Comparison of ENCODE assay signal across 8 cellular contexts in genomic region chr19:33373701-33374405, GRCh38. TPM values are rescaled to one million over a fixed set of nuclear protein-coding genes. Genes with fewer than 3 reads are reported as not detected.
DNase-seq lines count a peak whose midpoint lies in the region; ATAC-seq and TF ChIP-seq lines count a peak whose summit lies in the region.

TSS of gene CEBPG (plus strand) at chr19:33373709. CDS start at chr19:33379240, 5,531 bp downstream.

- H3K4me1 ChIP-seq in OCI-LY3 (ENCODE audit: low read length) (peaks cover 24% of the 10 kb centered on the region), ovary (ENCODE audit: insufficient read depth) (peaks cover 4% of the 10 kb centered on the region)

- H3K9me3 ChIP-seq in OCI-LY3 (ENCODE audit: insufficient read depth, low read length), result no peaks in the 10 kb centered on the region
- no peaks in the 10 kb centered on the region for H3K9me3 ChIP-seq in ovary

- peak within 1 kb of the TSS; percentile 50; the same call in 1 of the 2 replicates for H2AFZ ChIP-seq in OCI-LY3 (ENCODE audit: low read depth, low read length)

- H3K4me2 ChIP-seq in OCI-LY3 (ENCODE audit: low read length), result peak within 1 kb of the TSS; percentile 94

- peak within 1 kb of the TSS; percentile 98 for H3K4me3 ChIP-seq in OCI-LY3 (ENCODE audit: low read length)
- H3K4me3 ChIP-seq in ovary, result peak within 1 kb of the TSS; percentile 79

- TF ChIP-seq CTCF in OCI-LY3 (IDR thresholded peaks at IDR 0.05; ENCODE audit: low read depth, low read length) (peak; percentile 10; the same call in 1 of the 2 replicates), ovary (IDR thresholded peaks at IDR 0.05) (peak in 1 of 3 donors; percentile 17)

- peaks cover 53% of the 10 kb centered on the region for H3K79me2 ChIP-seq in OCI-LY3 (ENCODE audit: low read length)

- H4K20me1 ChIP-seq in OCI-LY3 (ENCODE audit: insufficient read depth, low read length), result peaks cover 47% of the 10 kb centered on the region

- WGBS in ovary, 3 donors, result 0 to 1% (median 0%) methylated on average over 60 to 96 of the region's 96 CpGs

- peak; percentile 49 for ATAC-seq in HG03175 (IDR thresholded peaks at IDR 0.05; ENCODE audit: unreplicated experiment)

- TF ChIP-seq EP300 in ovary (IDR thresholded peaks at IDR 0.05), result no peak

- intact Hi-C loops in ovary (cut with DNase I), result loop anchor here in 1 of 4 donors (1.0 kb wide), 1 partner anchor 72 kb away; the partner anchor contains the start of gene CEBPA

- H3K36me3 ChIP-seq in OCI-LY3 (replicated peaks; ENCODE audit: low read depth, low read length) (peaks cover 21% of the 10 kb centered on the region), ovary (no peaks in the 10 kb centered on the region)

- TF ChIP-seq POLR2A in GM19099 (IDR thresholded peaks at IDR 0.05; ENCODE audit: extremely low read depth, insufficient read length, low read depth), result peak; percentile 88
- peak; percentile 87 for TF ChIP-seq POLR2A in ovary (IDR thresholded peaks at IDR 0.05)

- DNase-seq in COR-L47 (lab: John Stamatoyannopoulos, UW) (peak; percentile 48), germinal center (ENCODE audit: low spot score) (peak; percentile 82), ovary (peak; percentile 48 to 76 (median 67)), HuH-7 (ENCODE audit: low spot score) (no peak)
- peak; percentile 71 for DNase-seq in activated naive CD4-positive, alpha-beta T cell treated with Interleukin-2 at 50 U/mL for 16 hours

- H3K27ac ChIP-seq in OCI-LY3 (ENCODE audit: low read length), result peak within 1 kb of the TSS; percentile 86
- H3K27ac ChIP-seq in ovary, result peak within 1 kb of the TSS; percentile 92 to 95

- H3K9ac ChIP-seq in OCI-LY3 (ENCODE audit: low read length), result peak within 1 kb of the TSS; percentile 96

- peaks cover 2% of the 10 kb centered on the region; the same call in 1 of the 2 replicates for H3K27me3 ChIP-seq in OCI-LY3 (ENCODE audit: low read depth, low read length)
- no peaks in the 10 kb centered on the region for H3K27me3 ChIP-seq in ovary

RNA-seq across cellular contexts. Expression of gene CEBPG, which starts in this region (rescaled TPM):
- total RNA-seq in ovary, result 10 to 100 TPM in 4 of 7 donors, 1 to 10 TPM in 3; 7.3 to 54.6 (median 12.0) TPM
- polyA plus RNA-seq in ovary, result 10 to 100 TPM in 1 of 2 donors, 1 to 10 TPM in 1; 5.6 to 12.1 TPM
